ENCODE assay signal across 24 cellular contexts in the genomic region with DNA sequence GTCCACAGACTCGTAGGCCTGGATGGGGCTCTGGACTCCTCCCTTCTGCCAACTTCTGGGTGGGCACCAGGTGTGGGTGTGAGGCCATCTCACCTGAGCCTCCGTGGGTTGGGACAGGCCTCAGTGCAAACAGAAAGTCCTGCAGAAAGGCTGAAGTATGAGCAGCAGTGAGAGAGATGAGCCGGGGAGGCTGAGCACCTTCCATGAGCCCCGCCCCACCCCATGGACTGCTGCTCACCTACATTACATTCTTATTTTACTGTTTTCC. TPM values are rescaled to one million over a fixed set of nuclear protein-coding genes. Genes with fewer than 3 reads are reported as not detected.
"Had no signal": no experiment of that assay in that cellular context is flagged by ENCODE, and none has a peak within 500 bp of the region (broad histone marks: within the 10 kb centered on the region; RNA-seq: fewer than 3 reads in every experiment).

No MANE protein-coding gene starts in this region.

- ATAC-seq: activated naive CD8-positive, alpha-beta T cell treated with anti-CD3 and anti-CD28 coated beads, Interleukin-2, amount 50 U/mL, for 24 hours; body of pancreas; naive thymus-derived CD4-positive, alpha-beta T cell; psoas muscle; stimulated activated effector memory CD8-positive, alpha-beta T cell treated with anti-CD3 and anti-CD28 coated beads, Interleukin-12 subunit alpha, Interleukin-12 subunit beta, amount 100 ng/mL, for 72 hours; stimulated activated naive CD8-positive, alpha-beta T cell treated with anti-CD3 and anti-CD28 coated beads, Interleukin-15, amount 100 ng/mL, for 72 hours had no signal

- H3K4me1 ChIP-seq: body of pancreas, lower lobe of right lung, pancreas had no signal

- H3K4me1 Mint-ChIP-seq: activated CD4-positive, alpha-beta T cell treated with anti-CD3 and anti-CD28 coated beads, Interleukin-2, amount 10 ng/mL, durations not matched to agents 7 days and 5 days; activated naive CD4-positive, alpha-beta T cell treated with anti-CD3 and anti-CD28 coated beads, Interleukin-2, amount 10 ng/mL, durations not matched to agents 7 days and 5 days; activated naive CD8-positive, alpha-beta T cell treated with anti-CD3 and anti-CD28 coated beads, Interleukin-2, amount 50 U/mL, for 24 hours; stimulated activated effector memory CD8-positive, alpha-beta T cell treated with anti-CD3 and anti-CD28 coated beads, Interleukin-12 subunit alpha, Interleukin-12 subunit beta, amount 100 ng/mL, for 72 hours had no signal

- H3K9me3 ChIP-seq: body of pancreas, lower lobe of right lung, pancreas, psoas muscle, right atrium auricular region, transverse colon, vagina had no signal

- H3K9me3 Mint-ChIP-seq: activated CD4-positive, alpha-beta T cell treated with anti-CD3 and anti-CD28 coated beads, Interleukin-2, amount 10 ng/mL, durations not matched to agents 7 days and 5 days; activated naive CD4-positive, alpha-beta T cell treated with anti-CD3 and anti-CD28 coated beads, Interleukin-2, amount 10 ng/mL, durations not matched to agents 7 days and 5 days; activated naive CD8-positive, alpha-beta T cell treated with anti-CD3 and anti-CD28 coated beads, Interleukin-2, amount 50 U/mL, for 24 hours; naive thymus-derived CD4-positive, alpha-beta T cell; neural progenitor cell; stimulated activated effector memory CD8-positive, alpha-beta T cell treated with anti-CD3 and anti-CD28 coated beads, Interleukin-12 subunit alpha, Interleukin-12 subunit beta, amount 100 ng/mL, for 72 hours; stimulated activated naive CD8-positive, alpha-beta T cell treated with anti-CD3 and anti-CD28 coated beads, Interleukin-15, amount 100 ng/mL, for 72 hours had no signal

- H3K36me3 ChIP-seq: lower lobe of right lung, neural progenitor cell, pancreas, right atrium auricular region, transverse colon, vagina, WERI-Rb-1 had no signal

- H3K27me3 Mint-ChIP-seq: activated CD4-positive, alpha-beta T cell treated with anti-CD3 and anti-CD28 coated beads, Interleukin-2, amount 10 ng/mL, durations not matched to agents 7 days and 5 days; activated naive CD4-positive, alpha-beta T cell treated with anti-CD3 and anti-CD28 coated beads, Interleukin-2, amount 10 ng/mL, durations not matched to agents 7 days and 5 days; activated naive CD8-positive, alpha-beta T cell treated with anti-CD3 and anti-CD28 coated beads, Interleukin-2, amount 50 U/mL, for 24 hours; naive thymus-derived CD4-positive, alpha-beta T cell; stimulated activated naive CD8-positive, alpha-beta T cell treated with anti-CD3 and anti-CD28 coated beads, Interleukin-15, amount 100 ng/mL, for 72 hours had no signal

- H3K4me3 ChIP-seq: body of pancreas, dorsolateral prefrontal cortex, lower lobe of right lung, neural progenitor cell, pancreas, psoas muscle, right atrium auricular region, transverse colon, vagina had no signal

- H3K36me3 Mint-ChIP-seq: activated naive CD4-positive, alpha-beta T cell treated with anti-CD3 and anti-CD28 coated beads, Interleukin-2, amount 10 ng/mL, durations not matched to agents 7 days and 5 days; naive thymus-derived CD4-positive, alpha-beta T cell; neural progenitor cell; stimulated activated effector memory CD8-positive, alpha-beta T cell treated with anti-CD3 and anti-CD28 coated beads, Interleukin-12 subunit alpha, Interleukin-12 subunit beta, amount 100 ng/mL, for 72 hours had no signal

- DNase-seq: activated CD4-positive, alpha-beta T cell treated with anti-CD3 and anti-CD28 coated beads, Interleukin-2, amount 10 ng/mL, durations not matched to agents 7 days and 5 days; activated CD4-positive, CD25-positive, alpha-beta regulatory T cell treated with anti-CD3 and anti-CD28 coated beads, Interleukin-2, amount 50 U/mL, for 72 hours; activated CD8-positive, alpha-beta memory T cell treated with anti-CD3 and anti-CD28 coated beads, Interleukin-2, amount 50 U/mL, for 4 hours; activated naive CD4-positive, alpha-beta T cell treated with anti-CD3 and anti-CD28 coated beads, Interleukin-2, amount 10 ng/mL, durations not matched to agents 7 days and 5 days; activated naive CD8-positive, alpha-beta T cell treated with anti-CD3 and anti-CD28 coated beads, Interleukin-2, amount 50 U/mL, for 24 hours; dorsolateral prefrontal cortex; foreskin fibroblast; kidney; mesendoderm; naive thymus-derived CD4-positive, alpha-beta T cell; pancreas; psoas muscle; stimulated activated CD4-positive, alpha-beta T cell treated with anti-CD3 and anti-CD28 coated beads, Interleukin-1b, Interleukin-23, amount 100 ng/mL, for 48 hours; stimulated activated naive CD8-positive, alpha-beta T cell treated with anti-CD3 and anti-CD28 coated beads, Interleukin-15, amount 100 ng/mL, for 72 hours; T-helper 1 cell; transverse colon; WERI-Rb-1 had no signal

- H3K27ac ChIP-seq: lower lobe of right lung, neural progenitor cell, psoas muscle, transverse colon, vagina, WERI-Rb-1 had no signal

- H3K27me3 ChIP-seq: body of pancreas, dorsolateral prefrontal cortex, pancreas, right atrium auricular region, transverse colon, vagina had no signal

- H3K4me3 Mint-ChIP-seq: activated CD4-positive, alpha-beta T cell treated with anti-CD3 and anti-CD28 coated beads, Interleukin-2, amount 10 ng/mL, durations not matched to agents 7 days and 5 days; activated naive CD4-positive, alpha-beta T cell treated with anti-CD3 and anti-CD28 coated beads, Interleukin-2, amount 10 ng/mL, durations not matched to agents 7 days and 5 days; activated naive CD8-positive, alpha-beta T cell treated with anti-CD3 and anti-CD28 coated beads, Interleukin-2, amount 50 U/mL, for 24 hours; neural progenitor cell; stimulated activated effector memory CD8-positive, alpha-beta T cell treated with anti-CD3 and anti-CD28 coated beads, Interleukin-12 subunit alpha, Interleukin-12 subunit beta, amount 100 ng/mL, for 72 hours; stimulated activated naive CD8-positive, alpha-beta T cell treated with anti-CD3 and anti-CD28 coated beads, Interleukin-15, amount 100 ng/mL, for 72 hours had no signal

- H3K27ac Mint-ChIP-seq: activated CD4-positive, alpha-beta T cell treated with anti-CD3 and anti-CD28 coated beads, Interleukin-2, amount 10 ng/mL, durations not matched to agents 7 days and 5 days; activated naive CD4-positive, alpha-beta T cell treated with anti-CD3 and anti-CD28 coated beads, Interleukin-2, amount 10 ng/mL, durations not matched to agents 7 days and 5 days; activated naive CD8-positive, alpha-beta T cell treated with anti-CD3 and anti-CD28 coated beads, Interleukin-2, amount 50 U/mL, for 24 hours; neural progenitor cell; stimulated activated naive CD8-positive, alpha-beta T cell treated with anti-CD3 and anti-CD28 coated beads, Interleukin-15, amount 100 ng/mL, for 72 hours had no signal

RNA-seq across cellular contexts. Expression of a gene that starts 15.9 kb away (rescaled TPM):
- total RNA-seq: fibroblast of lung had no signal
- polyA plus RNA-seq: fibroblast of lung had no signal
